ENCODE assay signal across 38 cellular contexts in the genomic region with DNA sequence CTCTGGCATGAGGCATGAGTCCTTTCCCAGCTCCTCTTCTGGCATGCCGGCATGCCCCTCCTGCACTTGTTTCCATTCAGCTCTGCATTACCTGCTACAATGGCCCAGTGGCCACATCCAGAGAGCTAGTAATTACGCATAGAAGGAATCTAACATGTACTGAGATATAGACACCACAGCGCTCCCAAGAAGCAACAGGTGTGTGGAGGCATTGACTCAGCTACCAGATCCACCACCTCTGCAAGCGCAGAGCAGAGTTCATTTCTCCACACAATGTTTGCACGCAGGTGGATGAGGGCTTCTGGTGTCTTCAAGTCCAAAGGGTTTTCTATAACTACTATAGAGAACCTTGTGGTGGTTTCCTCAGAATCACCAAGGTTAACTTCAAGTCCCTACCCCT. TPM values are rescaled to one million over a fixed set of nuclear protein-coding genes. Genes with fewer than 3 reads are reported as not detected.
"Had no signal": no experiment of that assay in that cellular context is flagged by ENCODE, and none has a peak within 500 bp of the region (broad histone marks: within the 10 kb centered on the region; RNA-seq: fewer than 3 reads in every experiment).

No MANE protein-coding gene starts in this region.

- H3K36me3 Mint-ChIP-seq: activated CD8-positive, alpha-beta memory T cell treated with anti-CD3 and anti-CD28 coated beads, Interleukin-2, amount 10 ng/mL, durations not matched to agents 7 days and 5 days; activated naive CD8-positive, alpha-beta T cell treated with anti-CD3 and anti-CD28 coated beads for 36 hours; T-cell had no signal

- H3K9me3 Mint-ChIP-seq: activated CD4-positive, alpha-beta memory T cell treated with anti-CD3 and anti-CD28 coated beads, Interleukin-2, amount 10 ng/mL, durations not matched to agents 7 days and 5 days had no signal

- H3K27ac ChIP-seq: ascending aorta, KMS-11, RWPE1, WERI-Rb-1 had no signal

- H3K4me3 ChIP-seq: ascending aorta had no signal

- H3K9ac ChIP-seq: KMS-11 had no signal

- H3K4me2 ChIP-seq: KMS-11 had no signal

- H3K4me1 ChIP-seq: ascending aorta had no signal

- H3K4me1 Mint-ChIP-seq: activated CD4-positive, alpha-beta memory T cell treated with anti-CD3 and anti-CD28 coated beads, Interleukin-2, amount 10 ng/mL, durations not matched to agents 7 days and 5 days; activated CD8-positive, alpha-beta memory T cell treated with anti-CD3 and anti-CD28 coated beads, Interleukin-2, amount 10 ng/mL, durations not matched to agents 7 days and 5 days; activated naive CD8-positive, alpha-beta T cell treated with anti-CD3 and anti-CD28 coated beads for 36 hours; T-cell; T-helper 17 cell had no signal

- DNase-seq: activated CD4-positive, alpha-beta memory T cell treated with anti-CD3 and anti-CD28 coated beads, Interleukin-2, amount 10 ng/mL, durations not matched to agents 7 days and 5 days; activated CD4-positive, alpha-beta T cell treated with anti-CD3 and anti-CD28 coated beads for 1 hour; activated CD4-positive, alpha-beta T cell treated with anti-CD3 and anti-CD28 coated beads for 48 hours; activated CD4-positive, CD25-positive, alpha-beta regulatory T cell; activated CD8-positive, alpha-beta memory T cell treated with anti-CD3 and anti-CD28 coated beads for 24 hours; activated CD8-positive, alpha-beta memory T cell treated with anti-CD3 and anti-CD28 coated beads, Interleukin-2, amount 10 ng/mL, durations not matched to agents 7 days and 5 days; activated CD8-positive, alpha-beta memory T cell treated with anti-CD3 and anti-CD28 coated beads, Interleukin-2, amount 50 U/mL, for 48 hours; activated effector memory CD4-positive, alpha-beta T cell treated with Interleukin-2 at 50 U/mL for 16 hours; activated naive CD4-positive, alpha-beta T cell treated with anti-CD3 and anti-CD28 coated beads, Interleukin-2, amount 50 U/mL, for 16 hours; activated naive CD8-positive, alpha-beta T cell treated with anti-CD3 and anti-CD28 coated beads for 36 hours; activated T-cell treated with anti-CD3 and anti-CD28 coated beads, Interleukin-2, amount 50 U/mL, for 48 hours; amniotic stem cell; cerebellar nuclear complex; NCI-H1092 treated with DMSO at 0.1 percent for 48 hours; NCI-H1417; NCI-H146; NCI-H187; NCI-H2029 treated with DMSO at 0.1 percent for 48 hours; NCI-H2107; NCI-H2171; NCI-H510A; NCI-H526; NCI-H748 treated with DMSO at 0.1 percent for 48 hours; NK-92 treated with Interleukin-12 subunit alpha and Interleukin-12 subunit beta, amount 100 ng/mL, for 24 hours; PC-3; SIG-M5; T-cell; T-helper 17 cell; T1000; WERI-Rb-1 had no signal

- H3K36me3 ChIP-seq: ascending aorta, WERI-Rb-1 had no signal

- H3K4me3 Mint-ChIP-seq: activated CD4-positive, alpha-beta memory T cell treated with anti-CD3 and anti-CD28 coated beads, Interleukin-2, amount 10 ng/mL, durations not matched to agents 7 days and 5 days; activated CD8-positive, alpha-beta memory T cell treated with anti-CD3 and anti-CD28 coated beads, Interleukin-2, amount 10 ng/mL, durations not matched to agents 7 days and 5 days; activated naive CD8-positive, alpha-beta T cell treated with anti-CD3 and anti-CD28 coated beads for 36 hours; T-cell; T-helper 17 cell had no signal

- FAIRE-seq: RCC 7860 had no signal

- H3K27ac Mint-ChIP-seq: activated CD4-positive, alpha-beta memory T cell treated with anti-CD3 and anti-CD28 coated beads, Interleukin-2, amount 10 ng/mL, durations not matched to agents 7 days and 5 days; activated CD8-positive, alpha-beta memory T cell treated with anti-CD3 and anti-CD28 coated beads, Interleukin-2, amount 10 ng/mL, durations not matched to agents 7 days and 5 days; activated naive CD8-positive, alpha-beta T cell treated with anti-CD3 and anti-CD28 coated beads for 36 hours; T-cell; T-helper 17 cell had no signal

- ATAC-seq: activated CD8-positive, alpha-beta memory T cell treated with anti-CD3 and anti-CD28 coated beads, Interleukin-2, amount 10 ng/mL, durations not matched to agents 7 days and 5 days; PC-3; Right ventricle myocardium inferior; SK-N-SH treated with all-trans-retinoic acid at 6 μM for 48 hours; T-cell; T-helper 17 cell had no signal

- H3K27me3 ChIP-seq: ascending aorta had no signal

RNA-seq across cellular contexts. Expression of gene MOBP, which starts 4.2 kb away (rescaled TPM):
- total RNA-seq: activated CD4-positive, alpha-beta memory T cell treated with anti-CD3 and anti-CD28 coated beads, Interleukin-2, amount 10 ng/mL, durations not matched to agents 7 days and 5 days; activated CD8-positive, alpha-beta memory T cell treated with anti-CD3 and anti-CD28 coated beads, Interleukin-2, amount 10 ng/mL, durations not matched to agents 7 days and 5 days; activated naive CD8-positive, alpha-beta T cell treated with anti-CD3 and anti-CD28 coated beads for 36 hours; ascending aorta; M059J; PC-3; Right ventricle myocardium inferior; SK-MEL-5; T-helper 17 cell had no signal
